Comparison of ENCODE assay signal across 8 cellular contexts in the genomic region with DNA sequence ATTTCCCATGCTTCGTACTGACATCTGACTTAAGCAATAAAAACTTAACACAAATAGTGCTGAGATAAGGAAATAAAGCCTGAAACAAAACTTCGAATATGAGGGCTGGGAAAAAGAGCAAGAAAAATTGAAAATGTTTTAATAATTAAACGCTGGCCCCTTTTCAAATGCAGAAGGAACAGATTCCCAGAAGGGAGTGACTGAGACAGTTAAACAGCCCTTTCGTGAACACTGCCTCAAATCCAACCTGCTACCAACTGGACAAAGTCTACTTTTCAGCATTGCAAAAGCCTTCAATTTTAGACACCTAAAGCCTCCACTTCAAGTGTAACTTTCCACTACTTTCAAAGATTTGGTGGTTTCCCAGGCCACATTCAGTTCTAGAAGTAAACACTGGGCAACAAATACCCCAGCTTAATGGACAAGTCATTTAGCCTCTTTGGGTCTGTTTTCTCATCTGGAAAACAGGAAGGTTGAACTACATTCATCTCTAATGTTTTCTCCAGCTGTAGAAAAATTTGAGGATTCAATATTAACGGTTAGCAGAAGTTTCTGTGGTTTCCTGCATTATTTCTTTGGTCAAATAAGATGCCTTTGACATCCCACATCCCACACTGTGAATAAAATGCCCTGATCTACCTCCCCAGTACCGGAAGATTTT. TPM values are rescaled to one million over a fixed set of nuclear protein-coding genes. Genes with fewer than 3 reads are reported as not detected.
A peak's percentile ranks its signal among the peaks of the same experiment; 100 is the strongest.
DNase-seq lines count a peak whose midpoint lies in the region; ATAC-seq and TF ChIP-seq lines count a peak whose summit lies in the region.

No MANE protein-coding gene starts in this region.

- peak overlapping the region; percentile 92 for H3K27ac Mint-ChIP-seq in CD4-positive, alpha-beta T cell

- intact Hi-C loops in CD4-positive, alpha-beta T cell (cut with DNase I, micrococcal nuclease) = loop anchor here (1.0 to 5.0 kb wide), 5 partner anchors 11 to 38 kb away; a partner anchor contains a TSS

- H3K4me1 ChIP-seq in SJCRH30 = no peaks in the 10 kb centered on the region

- CTCF ChIA-PET in CD4-positive, alpha-beta T cell (lab: Charles Lee) = interaction anchor here (1.7 to 2.9 kb wide), 2 partner anchors 12 to 38 kb away, joined by 9 to 11 read pairs; a partner anchor contains a TSS

- ATAC-seq in CD4-positive, alpha-beta T cell (ENCODE audit: poor library complexity) = peak; percentile 4
- ATAC-seq in HG03064 (IDR thresholded peaks at IDR 0.05; ENCODE audit: low read depth, unreplicated experiment) (peak; percentile 33), esophagus mucosa (no peak)

- peaks cover 73% of the 10 kb centered on the region for H3K4me1 Mint-ChIP-seq in CD4-positive, alpha-beta T cell (ENCODE audit: low read depth)

- H3K27me3 Mint-ChIP-seq in CD4-positive, alpha-beta T cell = no peaks in the 10 kb centered on the region

- no peak overlapping the region for H3K4me3 ChIP-seq in SJCRH30

- TF ChIP-seq CTCF in CD4-positive, alpha-beta T cell (IDR thresholded peaks at IDR 0.05) = no peak

- no peak for DNase-seq in CD4-positive, alpha-beta T cell
- DNase-seq in amniotic epithelial cell (ENCODE audit: low read depth) (peak; percentile 75), myocyte (ENCODE audit: low read depth) (peak; percentile 27), SJCRH30 (no peak), NCI-H774 (lab: John Stamatoyannopoulos, UW) (no peak)
- no peak for DNase-seq in stimulated activated CD4-positive, alpha-beta T cell treated with anti-CD3 and anti-CD28 coated beads, Interleukin-1b, Interleukin-23, amount 100 ng/mL, for 48 hours

- peak overlapping the region; percentile 85 for H3K27ac ChIP-seq in CD4-positive, alpha-beta T cell (ENCODE audit: low read depth, low read length)
- H3K27ac ChIP-seq in SJCRH30 = no peak overlapping the region

- peaks cover 13% of the 10 kb centered on the region for H3K36me3 Mint-ChIP-seq in CD4-positive, alpha-beta T cell (ENCODE audit: low read depth)

- no peaks in the 10 kb centered on the region for H3K36me3 ChIP-seq in SJCRH30

- no peaks in the 10 kb centered on the region for H3K9me3 ChIP-seq in CD4-positive, alpha-beta T cell (ENCODE audit: control insufficient read depth, low read length)
- no peaks in the 10 kb centered on the region for H3K9me3 ChIP-seq in SJCRH30 (replicated peaks)

- POLR2A ChIA-PET in CD4-positive, alpha-beta T cell (lab: Charles Lee) = interaction anchor here (0.9 to 7.5 kb wide), 11 partner anchors 9 to 56 kb away, joined by 3 to 77 read pairs (median 5); a partner anchor contains a TSS

- no peaks in the 10 kb centered on the region for H3K9me3 Mint-ChIP-seq in CD4-positive, alpha-beta T cell

- H3K4me3 Mint-ChIP-seq in CD4-positive, alpha-beta T cell = peak overlapping the region; percentile 69

- no peaks in the 10 kb centered on the region for H3K27me3 ChIP-seq in CD4-positive, alpha-beta T cell (ENCODE audit: control insufficient read depth, insufficient read depth, low read length)
- H3K27me3 ChIP-seq in SJCRH30 = no peaks in the 10 kb centered on the region

RNA-seq across cellular contexts. Expression of a gene that starts 11.8 kb away (rescaled TPM):
- total RNA-seq in CD4-positive, alpha-beta T cell = 10 to 100 TPM; 57.8 to 66.1 TPM
- total RNA-seq in myocyte (9.9 and 12.9 TPM in 2 replicates), esophagus mucosa (46.3 TPM)
- 8.2 TPM for polyA plus RNA-seq in myocyte (2012)
- total RNA-seq in SJCRH30 (2014; rRNA removed; shearing (Covaris generic)) = 10.9 and 13.7 TPM in 2 replicates

Comparison
In these comparisons a context has a peak if more than half of its experiments do, and no peak if none do; other contexts are left out.
1. DNase-seq: peak in amniotic epithelial cell (single experiment) and myocyte (single experiment); none in CD4-positive, alpha-beta T cell (0 of 10), stimulated activated CD4-positive, alpha-beta T cell treated with anti-CD3 and anti-CD28 coated beads, Interleukin-1b, Interleukin-23, amount 100 ng/mL, for 48 hours (single experiment), SJCRH30 (0 of 2) and NCI-H774 (single experiment).